Comparison of ENCODE assay signal across 15 cellular contexts in the genomic region with DNA sequence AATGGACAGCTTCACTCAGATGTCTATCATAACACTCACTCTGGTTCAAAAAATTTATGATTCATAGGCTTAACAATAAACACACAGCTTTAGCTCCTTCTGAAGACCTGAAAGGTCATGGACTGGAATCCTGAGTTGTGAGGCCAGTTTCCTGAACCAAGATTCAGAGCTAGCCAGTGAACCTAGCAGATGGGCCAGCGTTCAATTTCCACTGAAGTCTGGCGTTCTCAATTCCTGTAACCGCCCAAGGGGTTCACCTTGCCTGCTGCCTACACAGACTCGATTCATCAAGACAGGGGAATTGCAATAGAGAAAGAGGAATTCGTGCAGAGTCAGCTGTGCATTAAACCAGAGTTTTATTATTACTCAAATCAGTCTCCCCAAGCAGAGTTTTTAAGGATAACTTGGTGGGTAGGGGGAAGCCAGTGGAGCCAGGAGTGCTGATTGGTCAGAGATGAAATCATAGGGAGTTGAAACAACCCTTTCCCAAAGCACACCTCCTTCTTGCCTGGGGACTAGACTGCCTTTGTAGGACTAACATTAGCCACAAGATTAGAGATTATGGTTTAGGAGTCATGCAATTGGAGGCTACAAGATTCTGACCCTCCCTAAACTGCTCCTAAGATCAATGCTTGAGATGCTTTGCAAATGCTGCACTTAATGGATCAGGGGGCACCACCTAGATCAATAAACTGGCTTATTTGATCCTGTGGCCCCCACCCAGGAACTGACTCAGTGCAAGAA.
"Had no signal": no experiment of that assay in that cellular context is flagged by ENCODE, and none has a peak within 500 bp of the region (broad histone marks: within the 10 kb centered on the region; RNA-seq: fewer than 3 reads in every experiment).

No MANE protein-coding gene starts in this region.

- H3K27me3 ChIP-seq: esophagus squamous epithelium, foreskin keratinocyte, heart left ventricle, right atrium auricular region, vagina had no signal

- H3K27me3 Mint-ChIP-seq: activated B cell treated with CpG ODN at 0.5 μM for 24 hours had no signal

- DNase-seq: activated B cell treated with CpG ODN at 0.5 μM for 24 hours; activated CD4-positive, alpha-beta T cell treated with anti-CD3 and anti-CD28 coated beads, Interleukin-2, amount 10 ng/mL, durations not matched to agents 24 days and 14 days; activated naive CD4-positive, alpha-beta T cell treated with anti-CD3 and anti-CD28 coated beads, Interleukin-2, amount 50 U/mL, for 16 hours; brain microvascular endothelial cell; esophagus squamous epithelium; foreskin keratinocyte; heart left ventricle; islet precursor cell; left ventricle myocardium superior; T-helper 17 cell had no signal

- ATAC-seq: activated T-helper 17 cell treated with anti-CD3 and anti-CD28 coated beads, Interleukin-2, amount 50 U/mL, for 72 hours; foreskin keratinocyte; heart left ventricle; left ventricle myocardium superior; T-helper 17 cell had no signal

- H3K36me3 ChIP-seq: brain microvascular endothelial cell, esophagus squamous epithelium, heart left ventricle, right atrium auricular region, vagina had no signal

- H3K4me2 ChIP-seq: smooth muscle cell had no signal

- H3K27ac Mint-ChIP-seq: activated B cell treated with CpG ODN at 0.5 μM for 24 hours; activated CD4-positive, alpha-beta T cell treated with anti-CD3 and anti-CD28 coated beads, Interleukin-2, amount 10 ng/mL, durations not matched to agents 24 days and 14 days; activated T-helper 17 cell treated with anti-CD3 and anti-CD28 coated beads, Interleukin-2, amount 50 U/mL, for 72 hours; T-helper 17 cell had no signal

- H3K4me1 Mint-ChIP-seq: activated B cell treated with CpG ODN at 0.5 μM for 24 hours; activated CD4-positive, alpha-beta T cell treated with anti-CD3 and anti-CD28 coated beads, Interleukin-2, amount 10 ng/mL, durations not matched to agents 24 days and 14 days; activated T-helper 17 cell treated with anti-CD3 and anti-CD28 coated beads, Interleukin-2, amount 50 U/mL, for 72 hours; T-helper 17 cell had no signal

- H3K4me1 ChIP-seq: foreskin keratinocyte, heart left ventricle, right atrium auricular region, vagina had no signal

- H3K4me3 Mint-ChIP-seq: activated B cell treated with CpG ODN at 0.5 μM for 24 hours; activated CD4-positive, alpha-beta T cell treated with anti-CD3 and anti-CD28 coated beads, Interleukin-2, amount 10 ng/mL, durations not matched to agents 24 days and 14 days; activated T-helper 17 cell treated with anti-CD3 and anti-CD28 coated beads, Interleukin-2, amount 50 U/mL, for 72 hours; T-helper 17 cell had no signal

- H3K9me3 ChIP-seq: esophagus squamous epithelium, right atrium auricular region, vagina had no signal

- H3K27ac ChIP-seq: brain microvascular endothelial cell, esophagus squamous epithelium, foreskin keratinocyte, heart left ventricle, right atrium auricular region, vagina had no signal

- FAIRE-seq: endometrium had no signal

- H3K4me3 ChIP-seq: esophagus squamous epithelium, heart left ventricle, right atrium auricular region, smooth muscle cell, vagina had no signal

- H3K9me3 Mint-ChIP-seq: activated CD4-positive, alpha-beta T cell treated with anti-CD3 and anti-CD28 coated beads, Interleukin-2, amount 10 ng/mL, durations not matched to agents 24 days and 14 days; activated T-helper 17 cell treated with anti-CD3 and anti-CD28 coated beads, Interleukin-2, amount 50 U/mL, for 72 hours had no signal
